ENCODE assay signal across 11 cellular contexts in the genomic region with DNA sequence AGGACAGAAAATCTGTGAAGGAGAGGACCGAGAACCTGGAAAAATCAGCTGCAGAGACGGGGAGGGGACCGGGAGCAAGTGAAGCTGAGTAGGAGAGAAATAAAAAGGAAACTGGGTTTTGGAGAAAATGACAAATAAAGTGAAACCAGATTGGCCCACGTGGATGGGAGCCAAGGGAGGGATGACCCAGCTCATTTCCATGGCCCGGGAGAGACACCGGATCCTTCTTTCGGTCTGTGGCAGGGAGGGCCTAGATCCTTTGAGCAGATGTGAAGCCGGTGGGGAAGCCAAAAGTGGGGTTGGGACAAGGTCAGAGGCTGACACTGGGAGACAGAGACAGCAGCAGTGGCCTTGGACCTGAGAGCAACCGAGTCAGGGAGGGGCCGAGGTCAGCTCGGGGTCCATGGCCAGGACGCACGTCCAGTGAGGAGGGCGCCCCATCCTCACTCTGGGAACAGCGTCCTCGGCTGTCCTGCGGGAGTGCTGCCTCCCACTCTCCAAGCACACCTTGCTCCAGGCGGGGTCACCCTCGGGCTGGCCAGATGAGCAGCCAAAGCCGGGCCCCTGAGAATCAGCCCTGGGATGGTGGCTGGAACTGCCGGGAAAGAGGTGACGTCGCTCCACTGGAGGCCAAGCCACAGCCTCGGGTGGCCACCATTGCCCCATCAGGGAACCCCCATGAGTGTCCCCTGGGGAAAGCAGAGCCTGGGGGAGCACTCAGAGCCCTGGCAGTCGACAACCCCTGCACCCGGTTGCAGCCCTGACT. TPM values are rescaled to one million over a fixed set of nuclear protein-coding genes. Genes with fewer than 3 reads are reported as not detected.
A peak's percentile ranks its signal among the peaks of the same experiment; 100 is the strongest.
DNase-seq lines count a peak whose midpoint lies in the region; ATAC-seq and TF ChIP-seq lines count a peak whose summit lies in the region.
"Had no signal": no experiment of that assay in that cellular context is flagged by ENCODE, and none has a peak within 500 bp of the region (broad histone marks: within the 10 kb centered on the region; RNA-seq: fewer than 3 reads in every experiment).

No MANE protein-coding gene starts in this region.

- H3K36me3 ChIP-seq in thoracic aorta: peaks cover 21% of the 10 kb centered on the region

- no peaks in the 10 kb centered on the region for H3K9me3 ChIP-seq in thoracic aorta

- ATAC-seq in thoracic aorta (ENCODE audit: insufficient number of reproducible peaks, low FRiP score, low read depth) (no peak), GM21515 (IDR thresholded peaks at IDR 0.05; ENCODE audit: unreplicated experiment) (no peak), GM19463 (IDR thresholded peaks at IDR 0.05; ENCODE audit: unreplicated experiment) (no peak)

- peak; percentile 69 for DNase-seq in M059J (ENCODE audit: low read depth)
- peak in 1 of 10 donors; percentile 30 for DNase-seq in dorsolateral prefrontal cortex
- peak; percentile 4 for DNase-seq in medulla oblongata (ENCODE audit: extremely low spot score)
- no peak for DNase-seq in thoracic aorta (ENCODE audit: low spot score)
- DNase-seq in NCI-H524 treated with DMSO at 0.1 percent for 48 hours (lab: John Stamatoyannopoulos, UW): no peak
- DNase-seq: activated CD4-positive, alpha-beta T cell treated with anti-CD3 and anti-CD28 coated beads for 4 hours; NCI-H1436 treated with DMSO at 0.1 percent for 48 hours; stimulated activated naive CD4-positive, alpha-beta T cell treated with Interleukin-2 at 50 U/mL for 16 hours had no signal

- H3K4me1 ChIP-seq in thoracic aorta (ENCODE audit: control insufficient read depth in 1 of 2, low read depth in 2 of 2): peaks cover 0 to 21% of the 10 kb centered on the region in 2 donors

- TF ChIP-seq CTCF in dorsolateral prefrontal cortex (IDR thresholded peaks at IDR 0.05 in 54 of 56, conservative IDR thresholded peaks at IDR 0.05 in 2 of 56; ENCODE audit: low read depth in 1 of 56, partially characterized antibody in 56 of 56): no peak
- TF ChIP-seq CTCF in thoracic aorta (IDR thresholded peaks at IDR 0.05): no peak

- peak overlapping the region in 48 of 59 donors; percentile 7 to 88 (median 56) for H3K27ac ChIP-seq in dorsolateral prefrontal cortex
- peak overlapping the region; percentile 81 to 92 for H3K27ac ChIP-seq in thoracic aorta

- H3K27me3 ChIP-seq in dorsolateral prefrontal cortex (no peaks in the 10 kb centered on the region), thoracic aorta (replicated peaks; ENCODE audit: insufficient read depth) (no peaks in the 10 kb centered on the region)

- intact Hi-C loops in dorsolateral prefrontal cortex (cut with DNase I): no loop called here

- H3K4me3 ChIP-seq in dorsolateral prefrontal cortex (peak overlapping the region in 17 of 59 donors; percentile 2 to 50 (median 21)), thoracic aorta (peak overlapping the region; percentile 62)
- H3K4me3 ChIP-seq: smooth muscle cell had no signal

RNA-seq across cellular contexts. Expression of gene CDR2, which starts 50.8 kb away (rescaled TPM):
- total RNA-seq in M059J (2014; rRNA removed; shearing (Covaris generic)): 33.8 and 51.1 TPM in 2 replicates
- total RNA-seq in dorsolateral prefrontal cortex: 10 to 100 TPM in 119 of 120 experiments, 1 to 10 TPM in 1; 7.3 to 37.6 (median 23.1) TPM
- 10 to 100 TPM; 41.2 to 55.0 TPM for total RNA-seq in thoracic aorta

Comparison
In these comparisons a context has a peak if more than half of its experiments do, and no peak if none do; other contexts are left out.
1. DNase-seq: peak in M059J (single experiment) and medulla oblongata (single experiment); none in thoracic aorta (single experiment) and NCI-H524 treated with DMSO at 0.1 percent for 48 hours (single experiment).